ENCODE assay signal across 10 cellular contexts in genomic region chr15:67142142-67143092, GRCh38.
DNase-seq lines count a peak whose midpoint lies in the region; ATAC-seq and TF ChIP-seq lines count a peak whose summit lies in the region.
"Had no signal": no experiment of that assay in that cellular context is flagged by ENCODE, and none has a peak within 500 bp of the region (broad histone marks: within the 10 kb centered on the region; RNA-seq: fewer than 3 reads in every experiment).

No MANE protein-coding gene starts in this region.

- no peaks in the 10 kb centered on the region for H4K20me1 ChIP-seq in H9 (ENCODE audit: control insufficient read depth, insufficient read depth, insufficient read length)

- intact Hi-C loops in gastrocnemius medialis (cut with DNase I; ENCODE audit: low total_unique reads) = no loop called here

- H3K4ac ChIP-seq in H9 (ENCODE audit: low read depth, low read length) = no peak overlapping the region

- no peaks in the 10 kb centered on the region for H3K27me3 ChIP-seq in H9 (ENCODE audit: insufficient read depth, low read length)
- no peaks in the 10 kb centered on the region for H3K27me3 ChIP-seq in cardiac muscle cell
- no peaks in the 10 kb centered on the region for H3K27me3 ChIP-seq in gastrocnemius medialis

- no peak overlapping the region for H3K14ac ChIP-seq in H9 (ENCODE audit: insufficient read depth, low read length)

- no peaks in the 10 kb centered on the region for H3K9me3 ChIP-seq in H9 (ENCODE audit: control insufficient read depth, low read depth, low read length)
- no peaks in the 10 kb centered on the region for H3K9me3 ChIP-seq in cardiac muscle cell (ENCODE audit: low read depth)
- no peaks in the 10 kb centered on the region for H3K9me3 ChIP-seq in gastrocnemius medialis

- H4K8ac ChIP-seq in H9 (replicated peaks; ENCODE audit: insufficient read length, low read depth, low read length) = no peak overlapping the region

- no peaks in the 10 kb centered on the region for H3K36me3 Mint-ChIP-seq in H9 (ENCODE audit: insufficient read depth in 1 of 3, low read depth in 3 of 3)
- H3K36me3 Mint-ChIP-seq in activated T-helper 17 cell treated with anti-CD3 and anti-CD28 coated beads, Interleukin-2, amount 50 U/mL, for 72 hours (ENCODE audit: low read depth) = peaks cover 32% of the 10 kb centered on the region
- peaks cover 3% of the 10 kb centered on the region for H3K36me3 Mint-ChIP-seq in activated naive CD8-positive, alpha-beta T cell treated with anti-CD3 and anti-CD28 coated beads, Interleukin-2, amount 50 U/mL, for 24 hours (ENCODE audit: low read depth)

- no peaks in the 10 kb centered on the region for H3K79me1 ChIP-seq in H9 (ENCODE audit: insufficient read depth, low read depth, low read length, poor library complexity, severe bottlenecking)

- no peak overlapping the region for H3K27ac ChIP-seq in H9 (ENCODE audit: insufficient read length, low read depth, low read length)
- peak overlapping the region; percentile 84 for H3K27ac ChIP-seq in cardiac muscle cell
- peak overlapping the region; percentile 46 to 73 (median 66) for H3K27ac ChIP-seq in gastrocnemius medialis

- no peaks in the 10 kb centered on the region for H3K27me3 Mint-ChIP-seq in H9 (ENCODE audit: low read depth)
- H3K27me3 Mint-ChIP-seq in activated T-helper 17 cell treated with anti-CD3 and anti-CD28 coated beads, Interleukin-2, amount 50 U/mL, for 72 hours = no peaks in the 10 kb centered on the region
- no peaks in the 10 kb centered on the region for H3K27me3 Mint-ChIP-seq in activated naive CD8-positive, alpha-beta T cell treated with anti-CD3 and anti-CD28 coated beads, Interleukin-2, amount 50 U/mL, for 24 hours

- no peak overlapping the region for H4K5ac ChIP-seq in H9 (ENCODE audit: insufficient read length, low read depth, low read length)

- H3K4me1 ChIP-seq in H9 (ENCODE audit: insufficient read depth, low read length) (peaks cover 19% of the 10 kb centered on the region; the same call in 1 of the 2 replicates), cardiac muscle cell (ENCODE audit: low read depth) (peaks cover 92% of the 10 kb centered on the region), gastrocnemius medialis (peaks cover 96 to 98% of the 10 kb centered on the region in 2 donors)

- ATAC-seq in activated T-helper 17 cell treated with anti-CD3 and anti-CD28 coated beads, Interleukin-2, amount 50 U/mL, for 72 hours (replicated peaks) = no peak
- ATAC-seq in gastrocnemius medialis (peak; percentile 73 to 78), HG03280 (IDR thresholded peaks at IDR 0.05; ENCODE audit: unreplicated experiment) (no peak)
- ATAC-seq in activated naive CD8-positive, alpha-beta T cell treated with anti-CD3 and anti-CD28 coated beads, Interleukin-2, amount 50 U/mL, for 24 hours = no peak
- ATAC-seq: activated CD8-positive, alpha-beta T cell treated with anti-CD3 and anti-CD28 coated beads, Interleukin-2, amount 10 ng/mL, durations not matched to agents 7 days and 5 days had no signal

- no peak overlapping the region for H2BK5ac ChIP-seq in H9 (ENCODE audit: insufficient read length, low read length)

- no peak overlapping the region for H3T11ph ChIP-seq in H9 (ENCODE audit: low read length)

- no peak overlapping the region for H4K91ac ChIP-seq in H9 (ENCODE audit: insufficient read length, low read depth, low read length)

- H3K4me3 ChIP-seq in cardiac muscle cell (no peak overlapping the region), gastrocnemius medialis (no peak overlapping the region)

- H2BK12ac ChIP-seq in H9 (ENCODE audit: insufficient read length, low read depth, low read length) = no peak overlapping the region

- peaks cover 82 to 83% of the 10 kb centered on the region in 2 experiments for H3K4me1 Mint-ChIP-seq in H9
- peaks cover 85% of the 10 kb centered on the region for H3K4me1 Mint-ChIP-seq in activated T-helper 17 cell treated with anti-CD3 and anti-CD28 coated beads, Interleukin-2, amount 50 U/mL, for 72 hours
- peaks cover 84% of the 10 kb centered on the region for H3K4me1 Mint-ChIP-seq in activated naive CD8-positive, alpha-beta T cell treated with anti-CD3 and anti-CD28 coated beads, Interleukin-2, amount 50 U/mL, for 24 hours

- H2AK5ac ChIP-seq in H9 (ENCODE audit: insufficient read length, low read length) = no peak overlapping the region

- no peak overlapping the region for H2BK15ac ChIP-seq in H9 (ENCODE audit: low read depth, low read length)

- H3K4me3 Mint-ChIP-seq in H9 = no peak overlapping the region
- peak overlapping the region; percentile 20 for H3K4me3 Mint-ChIP-seq in activated T-helper 17 cell treated with anti-CD3 and anti-CD28 coated beads, Interleukin-2, amount 50 U/mL, for 72 hours
- no peak overlapping the region for H3K4me3 Mint-ChIP-seq in activated naive CD8-positive, alpha-beta T cell treated with anti-CD3 and anti-CD28 coated beads, Interleukin-2, amount 50 U/mL, for 24 hours
- H3K4me3 Mint-ChIP-seq: activated CD8-positive, alpha-beta T cell treated with anti-CD3 and anti-CD28 coated beads, Interleukin-2, amount 10 ng/mL, durations not matched to agents 7 days and 5 days had no signal

- no peaks in the 10 kb centered on the region for H3K36me3 ChIP-seq in cardiac muscle cell
- H3K36me3 ChIP-seq in gastrocnemius medialis = no peaks in the 10 kb centered on the region

- no peak overlapping the region for H3K9ac ChIP-seq in H9 (ENCODE audit: extremely low read depth, insufficient read length, low read length)

- no peaks in the 10 kb centered on the region for H3K79me2 ChIP-seq in H9 (ENCODE audit: insufficient read depth, low read length)

- no peak overlapping the region for H3K18ac ChIP-seq in H9 (ENCODE audit: insufficient read length, low read depth, low read length)

- H3K9me3 Mint-ChIP-seq in H9 = no peaks in the 10 kb centered on the region
- H3K9me3 Mint-ChIP-seq in activated T-helper 17 cell treated with anti-CD3 and anti-CD28 coated beads, Interleukin-2, amount 50 U/mL, for 72 hours = no peaks in the 10 kb centered on the region
- H3K9me3 Mint-ChIP-seq in activated naive CD8-positive, alpha-beta T cell treated with anti-CD3 and anti-CD28 coated beads, Interleukin-2, amount 50 U/mL, for 24 hours = no peaks in the 10 kb centered on the region

- in situ Hi-C loops in gastrocnemius medialis (cut with MboI; ENCODE audit: low sequenced_read_pairs in 4 of 4) = loop anchor here in 1 of 4 donors (25.0 kb wide), 1 partner anchor 95 kb away; no protein-coding TSS in a partner anchor

- no peak overlapping the region for H2BK120ac ChIP-seq in H9 (ENCODE audit: low read depth, low read length, poor library complexity, severe bottlenecking)

- no peaks in the 10 kb centered on the region for H3K23me2 ChIP-seq in H9 (ENCODE audit: insufficient read length, low read depth, low read length, poor library complexity, severe bottlenecking)

- peak overlapping the region in 2 of 3 experiments; percentile 46 to 71; a peak in 4 of 7 replicates for H3K27ac Mint-ChIP-seq in H9
- peak overlapping the region; percentile 50 for H3K27ac Mint-ChIP-seq in activated T-helper 17 cell treated with anti-CD3 and anti-CD28 coated beads, Interleukin-2, amount 50 U/mL, for 72 hours
- no peak overlapping the region for H3K27ac Mint-ChIP-seq in activated naive CD8-positive, alpha-beta T cell treated with anti-CD3 and anti-CD28 coated beads, Interleukin-2, amount 50 U/mL, for 24 hours
- H3K27ac Mint-ChIP-seq: activated CD8-positive, alpha-beta T cell treated with anti-CD3 and anti-CD28 coated beads, Interleukin-2, amount 10 ng/mL, durations not matched to agents 7 days and 5 days had no signal

- no peak for TF ChIP-seq POLR2A in gastrocnemius medialis (IDR thresholded peaks at IDR 0.05)

- H3K23ac ChIP-seq in H9 (ENCODE audit: insufficient read length, low read depth, low read length) = no peak overlapping the region

- H3K4me2 ChIP-seq in H9 (ENCODE audit: insufficient read depth, insufficient read length, low read length) = no peak overlapping the region

- no peak overlapping the region for H3K56ac ChIP-seq in H9 (ENCODE audit: insufficient read length, low read depth, low read length)

- no peak overlapping the region for H2AFZ ChIP-seq in H9 (ENCODE audit: low read length)

- TF ChIP-seq CTCF in H9 (conservative IDR thresholded peaks at IDR 0.05) (no peak), cardiac muscle cell (IDR thresholded peaks at IDR 0.05; ENCODE audit: low read depth, low read length) (no peak), gastrocnemius medialis (IDR thresholded peaks at IDR 0.05 in 4 of 5, conservative IDR thresholded peaks at IDR 0.05 in 1 of 5) (no peak)

- H2BK20ac ChIP-seq in H9 (ENCODE audit: low read depth, low read length, poor library complexity, severe bottlenecking) = no peak overlapping the region

- no CpG with 5 or more reads among the region's 12 CpGs for WGBS in H9 (ENCODE audit: extremely low coverage, insufficient read length, low lambda C conversion rate)

- DNase-seq in H9 = no peak
- peak; percentile 69 to 84 for DNase-seq in cardiac muscle cell (ENCODE audit: low read depth in 1 of 2, low spot score in 1 of 2)
- DNase-seq in gastrocnemius medialis = peak; percentile 54 to 76
- DNase-seq in activated naive CD8-positive, alpha-beta T cell treated with anti-CD3 and anti-CD28 coated beads, Interleukin-2, amount 50 U/mL, for 24 hours = no peak
- no peak for DNase-seq in midbrain (lab: John Stamatoyannopoulos, UW)
- no peak for DNase-seq in stimulated activated CD4-positive, alpha-beta T cell treated with anti-CD3 and anti-CD28 coated beads, Interleukin-4, amount 100 ng/mL, for 4 hours
- DNase-seq: activated CD8-positive, alpha-beta T cell treated with anti-CD3 and anti-CD28 coated beads, Interleukin-2, amount 10 ng/mL, durations not matched to agents 7 days and 5 days; GF-D8 had no signal

Comparison
In these comparisons a context has a peak if more than half of its experiments do, and no peak if none do; other contexts are left out.
1. DNase-seq: peak in cardiac muscle cell (2 of 2) and gastrocnemius medialis (2 of 2); none in H9 (single experiment), activated naive CD8-positive, alpha-beta T cell treated with anti-CD3 and anti-CD28 coated beads, Interleukin-2, amount 50 U/mL, for 24 hours (single experiment), midbrain (single experiment) and stimulated activated CD4-positive, alpha-beta T cell treated with anti-CD3 and anti-CD28 coated beads, Interleukin-4, amount 100 ng/mL, for 4 hours (0 of 2).
2. ATAC-seq: peak in gastrocnemius medialis (2 of 2); none in activated T-helper 17 cell treated with anti-CD3 and anti-CD28 coated beads, Interleukin-2, amount 50 U/mL, for 72 hours (single experiment), activated naive CD8-positive, alpha-beta T cell treated with anti-CD3 and anti-CD28 coated beads, Interleukin-2, amount 50 U/mL, for 24 hours (single experiment) and HG03280 (single experiment).